In genomic region chr3:37997321-37997720, GRCh38 we compare ENCODE assay signal across 1 cellular context.
TF ChIP-seq lines count a peak whose summit lies in the region.

No MANE protein-coding gene starts in this region.

TF ChIP-seq in WTC11, 78 proteins besides CTCF, POLR2A, EP300 and RAD21 (continued from another document):
- no peak for TF ChIP-seq PREB (CRISPR knock-in tag; IDR thresholded peaks at IDR 0.05; ENCODE audit: borderline replicate concordance)
- no peak for TF ChIP-seq RORB (CRISPR knock-in tag; IDR thresholded peaks at IDR 0.05)
- TF ChIP-seq E2F4 (CRISPR knock-in tag; IDR thresholded peaks at IDR 0.05; ENCODE audit: borderline replicate concordance, low read depth) = no peak
- no peak for TF ChIP-seq SMAD4 (CRISPR knock-in tag; IDR thresholded peaks at IDR 0.05)
- TF ChIP-seq AFF4 (CRISPR knock-in tag; IDR thresholded peaks at IDR 0.05; ENCODE audit: borderline replicate concordance) = no peak
- no peak for TF ChIP-seq NR2C2 (CRISPR knock-in tag; IDR thresholded peaks at IDR 0.05)
- TF ChIP-seq CREM (CRISPR knock-in tag; IDR thresholded peaks at IDR 0.05) = no peak
- no peak for TF ChIP-seq RELA (CRISPR knock-in tag; IDR thresholded peaks at IDR 0.05; ENCODE audit: borderline replicate concordance)
